10 cellular contexts compared by ENCODE assay signal in the genomic region with DNA sequence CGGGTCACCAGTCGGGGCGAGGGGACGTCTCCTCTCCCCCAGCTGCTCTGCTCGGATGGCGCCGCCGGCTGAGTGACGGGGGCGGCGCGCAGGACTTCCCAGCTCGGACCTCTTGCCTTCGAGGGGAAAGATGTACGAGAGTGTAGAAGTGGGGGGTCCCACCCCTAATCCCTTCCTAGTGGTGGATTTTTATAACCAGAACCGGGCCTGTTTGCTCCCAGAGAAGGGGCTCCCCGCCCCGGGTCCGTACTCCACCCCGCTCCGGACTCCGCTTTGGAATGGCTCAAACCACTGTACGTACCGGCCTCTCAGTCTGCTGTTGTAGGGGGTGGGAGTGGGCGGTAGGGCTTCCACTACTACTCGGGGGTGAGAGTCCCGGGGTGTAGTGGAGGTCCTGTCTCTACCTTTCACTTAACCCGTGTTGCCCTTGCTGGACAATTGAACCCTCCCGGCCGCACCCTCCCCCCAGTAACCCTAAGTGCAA. TPM values are rescaled to one million over a fixed set of nuclear protein-coding genes. Genes with fewer than 3 reads are reported as not detected.
DNase-seq lines count a peak whose midpoint lies in the region; ATAC-seq and TF ChIP-seq lines count a peak whose summit lies in the region.
"Had no signal": no experiment of that assay in that cellular context is flagged by ENCODE, and none has a peak within 500 bp of the region (broad histone marks: within the 10 kb centered on the region; RNA-seq: fewer than 3 reads in every experiment).

No MANE protein-coding gene starts in this region.

- no peaks in the 10 kb centered on the region for H3K36me3 Mint-ChIP-seq in brain

- peak overlapping the region; percentile 82 to 83 for H3K9ac ChIP-seq in stomach smooth muscle (ENCODE audit: low read length in 2 of 2)

- peaks cover 15% of the 10 kb centered on the region for H3K27me3 Mint-ChIP-seq in brain

- DNase-seq in NCI-H2227 (lab: John Stamatoyannopoulos, UW; ENCODE audit: unreplicated experiment) (peak; percentile 36), NCI-H2227 treated with DMSO at 0.1 percent for 48 hours (lab: John Stamatoyannopoulos, UW) (no peak), left lung (no peak)
- DNase-seq in stimulated activated naive CD4-positive, alpha-beta T cell treated with Interleukin-2 at 50 U/mL for 16 hours (lab: John Stamatoyannopoulos, UW): no peak

- H3K4me1 ChIP-seq in left lung: peaks cover 37 to 87% of the 10 kb centered on the region in 2 donors
- peaks cover 73% of the 10 kb centered on the region for H3K4me1 ChIP-seq in stomach smooth muscle (ENCODE audit: control insufficient read depth, insufficient read depth, low read length)

- H3K27ac Mint-ChIP-seq in brain: peak overlapping the region; percentile 92 to 99 (median 97)

- no peak for ATAC-seq in left lung
- ATAC-seq in GM21528 (IDR thresholded peaks at IDR 0.05; ENCODE audit: low FRiP score, unreplicated experiment): no peak
- no peak for ATAC-seq in GM19463 (IDR thresholded peaks at IDR 0.05; ENCODE audit: unreplicated experiment)

- H3K36me3 ChIP-seq in left lung (no peaks in the 10 kb centered on the region), stomach smooth muscle (ENCODE audit: control insufficient read depth in 2 of 2, insufficient read depth in 2 of 2, low read length in 2 of 2) (no peaks in the 10 kb centered on the region)

- TF ChIP-seq CTCF in brain (conservative IDR thresholded peaks at IDR 0.05) (no peak), left lung (IDR thresholded peaks at IDR 0.05) (no peak)

- peak overlapping the region; percentile 90 to 96 (median 91) for H3K4me3 Mint-ChIP-seq in brain

- H3K27me3 ChIP-seq in left lung (no peaks in the 10 kb centered on the region), stomach smooth muscle (ENCODE audit: control insufficient read depth in 1 of 2, insufficient read depth in 2 of 2, low read length in 2 of 2) (no peaks in the 10 kb centered on the region)

- peaks cover 0 to 2% (median 0%) of the 10 kb centered on the region in 5 experiments for H3K9me3 Mint-ChIP-seq in brain

- intact Hi-C loops in left lung (cut with DNase I): no loop called here

- H3K27ac ChIP-seq in left lung: peak overlapping the region; percentile 93 to 100
- peak overlapping the region; percentile 92 for H3K27ac ChIP-seq in stomach smooth muscle (ENCODE audit: low read length)

- peak overlapping the region; percentile 87 to 99 for H3K4me3 ChIP-seq in left lung
- peak overlapping the region; percentile 85 to 86 for H3K4me3 ChIP-seq in stomach smooth muscle (ENCODE audit: low read length in 2 of 2)

- H3K9me3 ChIP-seq in left lung (no peaks in the 10 kb centered on the region), stomach smooth muscle (ENCODE audit: control insufficient read depth in 2 of 2, low read length in 2 of 2) (no peaks in the 10 kb centered on the region)

- peaks cover 81% of the 10 kb centered on the region for H3K4me1 Mint-ChIP-seq in brain

RNA-seq across cellular contexts. Expression of gene GJD3, which starts 21.9 kb away (rescaled TPM):
- not detected for polyA plus RNA-seq in brain (ENCODE audit: insufficient read depth, low read depth, low replicate concordance)
- 1 to 10 TPM; 3.0 to 3.6 TPM for total RNA-seq in left lung
- total RNA-seq: H4, temporal lobe had no signal

RNA-seq across cellular contexts. Expression of gene RARA, which starts 33.6 kb away (rescaled TPM):
- 26.2 TPM for polyA plus RNA-seq in brain (ENCODE audit: insufficient read depth, low read depth, low replicate concordance)
- total RNA-seq in left lung: 10 to 100 TPM; 54.7 to 62.6 TPM

RNA-seq across cellular contexts. Expression of gene CDC6, which starts 54.9 kb away (rescaled TPM):
- 23.2 TPM for polyA plus RNA-seq in brain (ENCODE audit: insufficient read depth, low read depth, low replicate concordance)
- total RNA-seq in left lung: 10 to 100 TPM; 12.8 to 24.1 TPM
